ENCODE assay signal across 8 cellular contexts in genomic region chr12:62933871-62934798, GRCh38. TPM values are rescaled to one million over a fixed set of nuclear protein-coding genes. Genes with fewer than 3 reads are reported as not detected.
DNase-seq lines count a peak whose midpoint lies in the region; ATAC-seq and TF ChIP-seq lines count a peak whose summit lies in the region.

No MANE protein-coding gene starts in this region.

- H3K4me1 ChIP-seq in Peyer's patch, result peaks cover 0 to 10% (median 0%) of the 10 kb centered on the region in 4 donors

- no peaks in the 10 kb centered on the region for H3K27me3 ChIP-seq in Peyer's patch

- peak; percentile 43 for ATAC-seq in GM19035 (IDR thresholded peaks at IDR 0.05; ENCODE audit: unreplicated experiment)
- ATAC-seq in HG03196 (IDR thresholded peaks at IDR 0.05; ENCODE audit: unreplicated experiment), result peak; percentile 31
- peak; percentile 61 for ATAC-seq in left lobe of liver
- peak; percentile 66 for ATAC-seq in stimulated activated naive CD8-positive, alpha-beta T cell treated with anti-CD3 and anti-CD28 coated beads, Interleukin-15, amount 100 ng/mL, for 72 hours

- peaks cover 4% of the 10 kb centered on the region for H3K36me3 Mint-ChIP-seq in chondrocyte (ENCODE audit: low read depth)

- peak overlapping the region; percentile 98 for H3K27ac Mint-ChIP-seq in chondrocyte (ENCODE audit: unreplicated experiment)
- peak overlapping the region in 1 of 2 donors; percentile 89 for H3K27ac Mint-ChIP-seq in stimulated activated naive CD8-positive, alpha-beta T cell treated with anti-CD3 and anti-CD28 coated beads, Interleukin-15, amount 100 ng/mL, for 72 hours

- H3K4me3 ChIP-seq in Peyer's patch, result peak overlapping the region; percentile 44 to 65 (median 58)

- TF ChIP-seq POLR2A in Peyer's patch (IDR thresholded peaks at IDR 0.05), result no peak

- H3K27ac ChIP-seq in Peyer's patch, result peak overlapping the region in 2 of 4 donors; percentile 39 to 44

- peaks cover 37% of the 10 kb centered on the region for H3K4me1 Mint-ChIP-seq in chondrocyte (ENCODE audit: low read depth)
- peaks cover 16% of the 10 kb centered on the region for H3K4me1 Mint-ChIP-seq in stimulated activated naive CD8-positive, alpha-beta T cell treated with anti-CD3 and anti-CD28 coated beads, Interleukin-15, amount 100 ng/mL, for 72 hours

- peak overlapping the region; percentile 100 for H3K4me3 Mint-ChIP-seq in chondrocyte (ENCODE audit: unreplicated experiment)
- peak overlapping the region; percentile 73 to 90 for H3K4me3 Mint-ChIP-seq in stimulated activated naive CD8-positive, alpha-beta T cell treated with anti-CD3 and anti-CD28 coated beads, Interleukin-15, amount 100 ng/mL, for 72 hours

- DNase-seq in Caki2 (ENCODE audit: low read depth), result peak; percentile 62
- peak in 1 of 3 donors; percentile 60 for DNase-seq in Peyer's patch
- no peak for DNase-seq in chondrocyte (ENCODE audit: low spot score)
- DNase-seq in left lobe of liver (ENCODE audit: low spot score), result peak; percentile 62
- peak in 1 of 2 donors; percentile 11 for DNase-seq in stimulated activated naive CD8-positive, alpha-beta T cell treated with anti-CD3 and anti-CD28 coated beads, Interleukin-15, amount 100 ng/mL, for 72 hours
- no peak for DNase-seq in stimulated activated naive CD4-positive, alpha-beta T cell (lab: John Stamatoyannopoulos, UW)

- no peaks in the 10 kb centered on the region for H3K27me3 Mint-ChIP-seq in chondrocyte (ENCODE audit: low read depth)
- H3K27me3 Mint-ChIP-seq in stimulated activated naive CD8-positive, alpha-beta T cell treated with anti-CD3 and anti-CD28 coated beads, Interleukin-15, amount 100 ng/mL, for 72 hours, result peaks cover 62% of the 10 kb centered on the region

- H3K9me3 ChIP-seq in Peyer's patch, result no peaks in the 10 kb centered on the region

- TF ChIP-seq CTCF in Peyer's patch (IDR thresholded peaks at IDR 0.05) (no peak), chondrocyte (IDR thresholded peaks at IDR 0.05) (no peak)

- in situ Hi-C loops in Caki2 (cut with HindIII; ENCODE audit: low pct_unique_long_range_greater_than_20kb, low sequenced_read_pairs), result no loop called here

- H3K36me3 ChIP-seq in Peyer's patch, result no peaks in the 10 kb centered on the region

- no peaks in the 10 kb centered on the region for H3K9me3 Mint-ChIP-seq in chondrocyte (ENCODE audit: low read depth)
- no peaks in the 10 kb centered on the region for H3K9me3 Mint-ChIP-seq in stimulated activated naive CD8-positive, alpha-beta T cell treated with anti-CD3 and anti-CD28 coated beads, Interleukin-15, amount 100 ng/mL, for 72 hours

RNA-seq across cellular contexts. Expression of gene PPM1H, which starts 0.8 kb away (rescaled TPM):
- 33.3 and 34.3 TPM in 2 replicates for total RNA-seq in Caki2 (2014; rRNA removed; shearing (Covaris generic); ENCODE audit: low replicate concordance)
- total RNA-seq in Peyer's patch, result 1 to 10 TPM; 1.7 to 7.4 (median 3.4) TPM
- total RNA-seq in chondrocyte, result 34.3 to 55.9 TPM (median 44.8 TPM) in 3 replicates
- 8.0 TPM for total RNA-seq in left lobe of liver

Comparison
In these comparisons a context has a peak if more than half of its experiments do, and no peak if none do; other contexts are left out.
1. DNase-seq: peak in Caki2 (single experiment) and left lobe of liver (single experiment); none in chondrocyte (single experiment) and stimulated activated naive CD4-positive, alpha-beta T cell (0 of 6).
2. Peak in every context shown above with its lines, with median percentiles within 50 percentile points of each other: ATAC-seq.